27 cellular contexts compared by ENCODE assay signal in the genomic region with DNA sequence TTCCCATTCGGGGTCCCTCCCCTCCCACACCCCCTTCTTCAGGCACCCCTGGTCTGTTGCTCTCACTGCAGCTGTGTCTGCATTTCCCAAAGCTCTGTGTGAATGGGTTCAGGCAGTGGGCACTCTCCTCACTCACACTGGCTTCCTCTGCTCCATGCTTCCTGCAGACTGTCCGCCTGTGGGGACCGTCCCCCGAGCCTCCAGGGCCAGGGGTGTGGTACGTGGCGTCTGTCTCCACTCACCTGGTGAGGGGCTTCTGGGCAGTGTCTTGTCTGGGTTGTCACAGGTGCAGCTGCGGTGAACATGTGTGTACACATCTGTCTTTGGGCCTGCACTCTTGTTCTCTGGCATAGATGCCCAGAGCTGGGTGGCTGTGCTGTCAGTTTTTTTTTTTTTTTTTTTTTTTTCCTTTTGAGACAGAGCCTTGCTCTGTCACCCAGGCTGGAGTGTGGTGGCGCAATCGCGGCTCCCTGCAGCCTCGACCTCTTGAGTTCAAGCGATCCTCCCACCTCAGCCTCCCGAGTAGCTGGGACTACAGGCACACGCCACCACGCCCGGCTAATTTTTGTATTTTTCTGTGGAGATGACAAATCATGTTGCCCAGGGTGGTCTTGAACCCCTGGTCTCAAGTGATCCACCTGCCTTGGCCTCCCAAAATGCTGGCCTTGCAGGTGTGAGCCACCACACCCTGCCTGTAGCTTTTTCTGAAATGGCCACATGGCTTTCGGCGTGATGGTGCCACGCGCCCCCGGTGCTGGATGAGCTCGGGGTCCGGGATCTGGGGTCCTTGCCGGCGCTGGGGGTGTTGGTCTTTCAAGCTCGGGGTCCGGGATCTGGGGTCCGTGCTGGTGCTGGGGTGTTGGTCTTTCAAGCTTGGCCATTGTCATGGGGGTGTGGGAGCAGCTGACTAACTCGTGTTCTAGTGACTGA. TPM values are rescaled to one million over a fixed set of nuclear protein-coding genes. Genes with fewer than 3 reads are reported as not detected.
"Had no signal": no experiment of that assay in that cellular context is flagged by ENCODE, and none has a peak within 500 bp of the region (broad histone marks: within the 10 kb centered on the region; RNA-seq: fewer than 3 reads in every experiment).

No MANE protein-coding gene starts in this region.

- H3K27ac Mint-ChIP-seq: activated CD4-positive, alpha-beta T cell treated with anti-CD3 and anti-CD28 coated beads for 36 hours had no signal

- H3K9me3 ChIP-seq: ascending aorta, body of pancreas had no signal

- DNase-seq: activated CD4-positive, alpha-beta T cell treated with anti-CD3 and anti-CD28 coated beads for 36 hours; activated CD8-positive, alpha-beta memory T cell treated with anti-CD3 and anti-CD28 coated beads for 24 hours; activated effector memory CD4-positive, alpha-beta T cell treated with anti-CD3 and anti-CD28 coated beads, Interleukin-2, amount 50 U/mL, for 16 hours; activated naive CD4-positive, alpha-beta T cell treated with anti-CD3 and anti-CD28 coated beads, Interleukin-2, amount 50 U/mL, for 16 hours; activated T-cell treated with anti-CD3 and anti-CD28 coated beads, Interleukin-2, amount 50 U/mL, for 4 hours; body of pancreas; KG1; NCI-H1048; NCI-H146; NCI-H187 treated with DMSO at 0.1 percent for 48 hours; NCI-H2081 treated with DMSO at 0.1 percent for 48 hours; NCI-H2171; NCI-H2227 treated with DMSO at 0.1 percent for 48 hours; NCI-H526; NCI-H82; T-cell; T-helper 2 cell; T1000; WERI-Rb-1 had no signal

- ATAC-seq: activated CD4-positive, alpha-beta T cell treated with anti-CD3 and anti-CD28 coated beads for 36 hours; activated T-cell treated with anti-CD3 and anti-CD28 coated beads, Interleukin-2, amount 50 U/mL, for 4 hours; body of pancreas; T-cell had no signal

- H3K27me3 Mint-ChIP-seq: activated CD4-positive, alpha-beta T cell treated with anti-CD3 and anti-CD28 coated beads for 36 hours; central memory CD8-positive, alpha-beta T cell; T-cell had no signal

- H3K27me3 ChIP-seq: ascending aorta, body of pancreas had no signal

- H3K9me3 Mint-ChIP-seq: activated T-cell treated with anti-CD3 and anti-CD28 coated beads, Interleukin-2, amount 50 U/mL, for 4 hours; central memory CD8-positive, alpha-beta T cell; T-cell had no signal

- H3K36me3 ChIP-seq: ascending aorta had no signal

- H3K27ac ChIP-seq: ascending aorta, body of pancreas, SK-N-MC, WERI-Rb-1 had no signal

- H3K4me1 ChIP-seq: ascending aorta had no signal

- H3K4me3 Mint-ChIP-seq: activated CD4-positive, alpha-beta T cell treated with anti-CD3 and anti-CD28 coated beads for 36 hours; activated T-cell treated with anti-CD3 and anti-CD28 coated beads, Interleukin-2, amount 50 U/mL, for 4 hours; central memory CD8-positive, alpha-beta T cell; T-cell had no signal

- H3K4me3 ChIP-seq: ascending aorta, body of pancreas, SK-N-MC had no signal

RNA-seq across cellular contexts. Expression of gene ZNF750, which starts 56.5 kb away (rescaled TPM):
- total RNA-seq: activated CD4-positive, alpha-beta T cell treated with anti-CD3 and anti-CD28 coated beads for 36 hours; activated T-cell treated with anti-CD3 and anti-CD28 coated beads, Interleukin-2, amount 50 U/mL, for 4 hours; ascending aorta; body of pancreas; LHCN-M2; M059J; NCI-H460; OCI-LY7; RPMI7951; T-cell had no signal
